31 cellular contexts compared by ENCODE assay signal in the genomic region with DNA sequence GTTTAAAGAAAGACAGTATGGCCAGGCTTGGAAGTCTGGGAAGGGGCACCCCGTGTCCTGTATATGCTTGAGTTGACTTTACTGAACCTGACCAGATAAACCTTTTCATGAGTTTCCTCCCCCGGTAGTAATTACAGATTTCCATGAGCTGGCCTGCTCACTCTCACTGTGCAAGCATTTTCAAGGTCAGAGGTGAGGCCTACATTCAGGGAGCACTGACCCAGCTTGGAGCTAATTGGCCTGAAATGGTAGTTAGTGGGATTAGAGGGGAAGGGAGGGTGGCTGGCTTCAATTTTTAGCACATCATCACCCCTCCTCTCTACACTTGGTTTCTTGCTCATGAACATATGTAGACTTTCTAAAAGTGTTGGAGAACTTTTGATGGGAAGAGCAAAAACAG.
"Had no signal": no experiment of that assay in that cellular context is flagged by ENCODE, and none has a peak within 500 bp of the region (broad histone marks: within the 10 kb centered on the region; RNA-seq: fewer than 3 reads in every experiment).

No MANE protein-coding gene starts in this region.

- H3K4me3 ChIP-seq: adrenal gland, cardiac muscle cell, left ventricle myocardium inferior, pancreas, prostate gland, skin epidermis, suprapubic skin, tibial artery had no signal

- H3K9me3 ChIP-seq: adrenal gland, pancreas, prostate gland had no signal

- H3K27ac ChIP-seq: adrenal gland, cardiac muscle cell, foreskin keratinocyte, left ventricle myocardium inferior, pancreas, prostate gland, skin epidermis, suprapubic skin, tibial artery, WERI-Rb-1 had no signal

- FAIRE-seq: endothelial cell of umbilical vein, pancreas had no signal

- H3K4me1 ChIP-seq: adrenal gland, foreskin keratinocyte, left ventricle myocardium inferior, pancreas, prostate gland, suprapubic skin, tibial artery had no signal

- H3K36me3 ChIP-seq: adrenal gland, cardiac muscle cell, left ventricle myocardium inferior, pancreas, prostate gland, suprapubic skin, tibial artery, WERI-Rb-1 had no signal

- H3K27me3 ChIP-seq: adrenal gland, cardiac muscle cell, pancreas had no signal

- ATAC-seq: activated CD4-positive, CD25-positive, alpha-beta regulatory T cell treated with anti-CD3 and anti-CD28 coated beads, Interleukin-2, amount 50 U/mL, for 24 hours; effector memory CD8-positive, alpha-beta T cell; foreskin keratinocyte; naive thymus-derived CD4-positive, alpha-beta T cell; pancreas; sciatic nerve; stimulated activated naive B cell treated with anti-CD40 and anti-IgM and Interleukin-4, amounts not matched to agents 10 μg/mL and 1 μg/mL and 100 μg/mL, for 72 hours; T-helper 17 cell had no signal

- DNase-seq: activated CD4-positive, alpha-beta memory T cell treated with anti-CD3 and anti-CD28 coated beads for 36 hours; activated CD4-positive, alpha-beta T cell treated with anti-CD3 and anti-CD28 coated beads, Interleukin-2, amount 10 ng/mL, durations not matched to agents 24 days and 14 days; activated CD8-positive, alpha-beta memory T cell treated with anti-CD3 and anti-CD28 coated beads, Interleukin-2, amount 50 U/mL, for 4 hours; activated effector memory CD4-positive, alpha-beta T cell treated with anti-CD3 and anti-CD28 coated beads, Interleukin-2, amount 50 U/mL, for 16 hours; activated naive CD4-positive, alpha-beta T cell treated with anti-CD3 and anti-CD28 coated beads for 36 hours; activated naive CD8-positive, alpha-beta T cell treated with anti-CD3 and anti-CD28 coated beads for 36 hours; activated T-cell treated with anti-CD3 and anti-CD28 coated beads, Interleukin-2, amount 50 U/mL, for 1 hour; adrenal gland; aorta; cortex of kidney; effector memory CD8-positive, alpha-beta T cell; foreskin keratinocyte; left ventricle myocardium inferior; naive thymus-derived CD4-positive, alpha-beta T cell; nucleus accumbens; pancreas; retina; stimulated activated CD4-positive, alpha-beta T cell treated with anti-CD3 and anti-CD28 coated beads, Interleukin-4, amount 100 ng/mL, for 4 hours; stimulated activated CD8-positive, alpha-beta memory T cell treated with anti-CD3 and anti-CD28 coated beads, Interleukin-4, amount 100 ng/mL, for 48 hours; stimulated activated naive B cell treated with anti-CD40 and anti-IgM and Interleukin-4, amounts not matched to agents 10 μg/mL and 1 μg/mL and 100 μg/mL, for 72 hours; T-helper 17 cell; T1000; tibial artery; WERI-Rb-1 had no signal
